In the genomic region with DNA sequence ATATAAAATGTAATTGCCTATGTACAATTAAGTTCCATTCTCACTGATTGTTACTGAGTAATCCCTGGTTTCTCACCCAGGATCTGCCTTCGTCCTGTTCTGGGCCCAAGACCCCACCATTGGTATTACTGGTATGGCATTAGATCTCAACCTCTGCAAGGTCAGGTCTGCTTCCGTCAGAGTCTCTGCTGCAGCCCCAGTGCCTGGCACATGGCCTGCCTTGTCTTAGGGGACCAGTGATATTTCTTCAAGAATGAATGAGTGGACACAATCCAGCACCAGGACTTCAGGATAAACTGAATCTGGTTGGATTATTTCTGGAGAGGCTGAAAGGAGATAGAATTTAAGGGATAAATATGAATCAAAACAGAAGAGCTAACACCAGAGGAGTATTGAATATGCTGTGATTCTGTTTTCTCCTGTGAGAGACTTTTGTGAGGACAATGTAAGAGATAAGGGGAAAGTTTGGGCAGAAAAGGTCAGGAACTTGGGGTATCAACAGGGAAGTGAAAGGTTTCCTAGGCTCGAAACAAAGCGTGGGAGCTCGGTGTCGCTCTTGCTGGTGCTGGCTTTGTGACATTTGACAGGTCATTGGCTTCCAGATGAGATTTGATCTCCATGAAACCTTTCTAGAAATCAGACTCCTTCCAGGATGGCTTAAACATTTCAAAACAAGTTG, we compare ENCODE assay signal across 28 cellular contexts.
"Had no signal": no experiment of that assay in that cellular context is flagged by ENCODE, and none has a peak within 500 bp of the region (broad histone marks: within the 10 kb centered on the region; RNA-seq: fewer than 3 reads in every experiment).

No MANE protein-coding gene starts in this region.

- H3K9me3 Mint-ChIP-seq: immature natural killer cell had no signal

- DNase-seq: hippocampal formation; immature natural killer cell; kidney; left ventricle myocardium inferior; lower lobe of right lung; mammary epithelial cell; mesenchymal stem cell; naive thymus-derived CD8-positive, alpha-beta T cell; pancreas; psoas muscle; sigmoid colon; small intestine; spleen; stimulated activated CD4-positive, alpha-beta T cell treated with anti-CD3 and anti-CD28 coated beads, Interleukin-2, amount 100 ng/mL, for 48 hours; stimulated activated CD4-positive, alpha-beta T cell treated with anti-CD3 and anti-CD28 coated beads, Interleukin-4, amount 100 ng/mL, for 4 hours; stimulated activated CD8-positive, alpha-beta memory T cell treated with anti-CD3 and anti-CD28 coated beads, Interleukin-4, amount 100 ng/mL, for 48 hours; stimulated activated naive B cell treated with anti-CD40 and anti-IgM and Interleukin-4, amounts not matched to agents 10 μg/mL and 1 μg/mL and 100 μg/mL, for 72 hours; stimulated activated naive CD8-positive, alpha-beta T cell treated with anti-CD3 and anti-CD28 coated beads, Interleukin-15, Interleukin-2, amounts not matched to agents 100 U/mL and 50 U/mL, for 24 hours; stomach; testis; thyroid gland; transverse colon; upper lobe of left lung had no signal

- H3K9me3 ChIP-seq: gastroesophageal sphincter, left ventricle myocardium inferior, lower lobe of right lung, pancreas, psoas muscle, stomach, testis, thyroid gland, transverse colon, upper lobe of left lung had no signal

- H3K36me3 ChIP-seq: gastroesophageal sphincter, left ventricle myocardium inferior, lower lobe of right lung, neural progenitor cell, pancreas, sigmoid colon, spleen, stomach, thyroid gland, transverse colon, upper lobe of left lung had no signal

- H3K9ac ChIP-seq: neural progenitor cell had no signal

- H3K36me3 Mint-ChIP-seq: neural progenitor cell had no signal

- H3K4me2 ChIP-seq: neural progenitor cell had no signal

- H3K27ac ChIP-seq: gastroesophageal sphincter, left ventricle myocardium inferior, lower lobe of right lung, neural progenitor cell, pancreas, psoas muscle, sigmoid colon, spleen, stomach, testis, thyroid gland, transverse colon, upper lobe of left lung had no signal

- H3K27me3 ChIP-seq: gastroesophageal sphincter, neural progenitor cell, pancreas, sigmoid colon, spleen, stomach, testis, thyroid gland, transverse colon, upper lobe of left lung had no signal

- H3K4me1 ChIP-seq: gastroesophageal sphincter, left ventricle myocardium inferior, lower lobe of right lung, neural progenitor cell, pancreas, psoas muscle, sigmoid colon, spleen, stomach, testis, thyroid gland, transverse colon, upper lobe of left lung had no signal

- H3K4me3 Mint-ChIP-seq: immature natural killer cell; naive thymus-derived CD8-positive, alpha-beta T cell; nephron; neural progenitor cell; stimulated activated naive B cell treated with anti-CD40 and anti-IgM and Interleukin-4, amounts not matched to agents 10 μg/mL and 1 μg/mL and 100 μg/mL, for 72 hours had no signal

- H3K4me3 ChIP-seq: gastroesophageal sphincter, left ventricle myocardium inferior, lower lobe of right lung, neural progenitor cell, pancreas, psoas muscle, sigmoid colon, spleen, stomach, testis, thyroid gland, transverse colon, upper lobe of left lung had no signal

- H3K27ac Mint-ChIP-seq: immature natural killer cell; naive thymus-derived CD8-positive, alpha-beta T cell; nephron; neural progenitor cell; stimulated activated naive B cell treated with anti-CD40 and anti-IgM and Interleukin-4, amounts not matched to agents 10 μg/mL and 1 μg/mL and 100 μg/mL, for 72 hours had no signal

- H2AFZ ChIP-seq: neural progenitor cell had no signal

- ATAC-seq: gastroesophageal sphincter; lower lobe of right lung; naive thymus-derived CD8-positive, alpha-beta T cell; pancreas; psoas muscle; stimulated activated naive B cell treated with anti-CD40 and anti-IgM and Interleukin-4, amounts not matched to agents 10 μg/mL and 1 μg/mL and 100 μg/mL, for 72 hours; stimulated activated naive CD8-positive, alpha-beta T cell treated with anti-CD3 and anti-CD28 coated beads, Interleukin-15, Interleukin-2, amounts not matched to agents 100 U/mL and 50 U/mL, for 24 hours had no signal

- FAIRE-seq: islet of Langerhans, kidney, pancreas, small intestine, urothelium cell line had no signal

- H3K4me1 Mint-ChIP-seq: immature natural killer cell; naive thymus-derived CD8-positive, alpha-beta T cell; nephron; neural progenitor cell; stimulated activated naive B cell treated with anti-CD40 and anti-IgM and Interleukin-4, amounts not matched to agents 10 μg/mL and 1 μg/mL and 100 μg/mL, for 72 hours had no signal
